1 cellular context compared by ENCODE assay signal in the genomic region with DNA sequence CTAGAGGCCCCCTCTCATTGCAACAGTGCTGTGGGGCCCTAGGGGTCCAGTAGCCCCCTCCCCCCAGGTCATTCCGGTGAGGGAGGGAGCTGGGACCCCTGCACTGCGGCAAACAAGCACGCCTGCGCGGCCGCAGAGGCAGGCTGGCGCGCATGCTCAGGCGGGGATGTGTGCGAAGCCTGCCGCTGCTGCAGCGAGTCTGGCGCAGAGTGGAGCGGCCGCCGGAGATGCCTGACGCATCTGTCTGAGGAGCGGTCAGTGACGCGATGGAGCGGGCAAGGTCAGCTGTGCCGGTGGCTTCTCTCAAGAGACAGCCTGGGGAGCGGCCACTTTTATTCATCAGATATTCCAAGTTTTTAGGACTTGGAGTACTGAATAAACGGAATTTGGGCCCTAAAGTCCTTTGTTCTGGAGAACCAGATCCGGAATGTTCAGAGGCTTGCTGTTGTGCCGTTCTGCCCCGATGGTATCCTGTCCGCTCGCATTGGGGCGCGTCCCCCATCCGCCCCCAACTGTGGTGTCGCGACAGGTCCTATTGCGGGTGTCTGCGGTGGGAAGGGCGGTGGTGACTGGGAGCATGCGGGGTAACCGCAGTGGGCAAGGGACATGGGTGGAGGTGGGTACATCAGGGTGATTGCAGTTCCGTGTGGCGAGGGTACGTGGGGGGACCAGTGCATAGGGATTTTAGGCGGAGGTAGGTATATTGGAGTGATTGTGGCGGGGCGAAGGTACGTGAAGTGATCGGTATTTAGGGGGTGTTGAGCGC.
TF ChIP-seq lines count a peak whose summit lies in the region.

TSS of gene SNRPN (plus strand) at position 205 of the 766 bp plus-strand sequence. CDS start 19,467 bp downstream, outside the sequence.
A gene with protein sequence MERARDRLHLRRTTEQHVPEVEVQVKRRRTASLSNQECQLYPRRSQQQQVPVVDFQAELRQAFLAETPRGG (plus strand): TSS at position 205 of the 766 bp plus-strand sequence. CDS start 62 bp downstream, at position 267.

TF ChIP-seq in HepG2, 621 proteins besides CTCF, POLR2A, EP300 and RAD21 (continued from another document and continues in another):
- TF ChIP-seq PAXIP1 (CRISPR knock-in tag; conservative IDR thresholded peaks at IDR 0.05) (no peak), PRPF4 (IDR thresholded peaks at IDR 0.05; ENCODE audit: low read depth, low read length, poor library complexity, severe bottlenecking) (no peak), MZF1 (CRISPR knock-in tag; IDR thresholded peaks at IDR 0.05; ENCODE audit: borderline replicate concordance) (no peak), ZNF605 (CRISPR knock-in tag; IDR thresholded peaks at IDR 0.05) (peak; percentile 32; the same call in 1 of the 2 replicates), MED1 (CRISPR knock-in tag; IDR thresholded peaks at IDR 0.05) (no peak), ZNF577 (CRISPR knock-in tag; IDR thresholded peaks at IDR 0.05; ENCODE audit: borderline replicate concordance, low read depth) (no peak), GTF3A (CRISPR knock-in tag; conservative IDR thresholded peaks at IDR 0.05) (no peak), ZNF597 (CRISPR knock-in tag; IDR thresholded peaks at IDR 0.05) (no peak), TBL1XR1 (IDR thresholded peaks at IDR 0.05; ENCODE audit: borderline replicate concordance, low read length, partially characterized antibody) (no peak), ZSCAN9 (CRISPR knock-in tag; IDR thresholded peaks at IDR 0.05; ENCODE audit: borderline replicate concordance) (no peak; the same call in 1 of the 2 replicates), ZNF333 (CRISPR knock-in tag; IDR thresholded peaks at IDR 0.05; ENCODE audit: borderline replicate concordance) (0 out of 2 replicates have a peak, but pooled peaks have one; percentile 38), MTA3 (CRISPR knock-in tag; IDR thresholded peaks at IDR 0.05) (no peak), HOXA7 (CRISPR knock-in tag; IDR thresholded peaks at IDR 0.05) (no peak), ZNF263 (CRISPR knock-in tag; IDR thresholded peaks at IDR 0.05) (no peak), SRY (CRISPR knock-in tag; IDR thresholded peaks at IDR 0.05) (no peak), TERF1 (CRISPR knock-in tag; IDR thresholded peaks at IDR 0.05) (no peak), JARID2 (CRISPR knock-in tag; IDR thresholded peaks at IDR 0.05; ENCODE audit: insufficient replicate concordance) (no peak), CSRNP2 (CRISPR knock-in tag; conservative IDR thresholded peaks at IDR 0.05; ENCODE audit: low read depth) (no peak), FOXC1 (CRISPR knock-in tag; IDR thresholded peaks at IDR 0.05; ENCODE audit: borderline replicate concordance) (no peak), ZNF644 (CRISPR knock-in tag; IDR thresholded peaks at IDR 0.05; ENCODE audit: low read depth) (no peak), KMT2A (CRISPR knock-in tag; IDR thresholded peaks at IDR 0.05) (peak; percentile 62; the same call in 1 of the 2 replicates), ZEB1 (IDR thresholded peaks at IDR 0.05; ENCODE audit: insufficient replicate concordance, low read depth) (no peak), GZF1 (CRISPR knock-in tag; IDR thresholded peaks at IDR 0.05) (no peak), AKAP8 (CRISPR knock-in tag; IDR thresholded peaks at IDR 0.05) (no peak)
- TF ChIP-seq, protein P1, sequence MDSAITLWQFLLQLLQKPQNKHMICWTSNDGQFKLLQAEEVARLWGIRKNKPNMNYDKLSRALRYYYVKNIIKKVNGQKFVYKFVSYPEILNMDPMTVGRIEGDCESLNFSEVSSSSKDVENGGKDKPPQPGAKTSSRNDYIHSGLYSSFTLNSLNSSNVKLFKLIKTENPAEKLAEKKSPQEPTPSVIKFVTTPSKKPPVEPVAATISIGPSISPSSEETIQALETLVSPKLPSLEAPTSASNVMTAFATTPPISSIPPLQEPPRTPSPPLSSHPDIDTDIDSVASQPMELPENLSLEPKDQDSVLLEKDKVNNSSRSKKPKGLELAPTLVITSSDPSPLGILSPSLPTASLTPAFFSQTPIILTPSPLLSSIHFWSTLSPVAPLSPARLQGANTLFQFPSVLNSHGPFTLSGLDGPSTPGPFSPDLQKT (CRISPR knock-in tag; IDR thresholded peaks at IDR 0.05; ENCODE audit: borderline replicate concordance): no peak
- TF ChIP-seq, protein P2, sequence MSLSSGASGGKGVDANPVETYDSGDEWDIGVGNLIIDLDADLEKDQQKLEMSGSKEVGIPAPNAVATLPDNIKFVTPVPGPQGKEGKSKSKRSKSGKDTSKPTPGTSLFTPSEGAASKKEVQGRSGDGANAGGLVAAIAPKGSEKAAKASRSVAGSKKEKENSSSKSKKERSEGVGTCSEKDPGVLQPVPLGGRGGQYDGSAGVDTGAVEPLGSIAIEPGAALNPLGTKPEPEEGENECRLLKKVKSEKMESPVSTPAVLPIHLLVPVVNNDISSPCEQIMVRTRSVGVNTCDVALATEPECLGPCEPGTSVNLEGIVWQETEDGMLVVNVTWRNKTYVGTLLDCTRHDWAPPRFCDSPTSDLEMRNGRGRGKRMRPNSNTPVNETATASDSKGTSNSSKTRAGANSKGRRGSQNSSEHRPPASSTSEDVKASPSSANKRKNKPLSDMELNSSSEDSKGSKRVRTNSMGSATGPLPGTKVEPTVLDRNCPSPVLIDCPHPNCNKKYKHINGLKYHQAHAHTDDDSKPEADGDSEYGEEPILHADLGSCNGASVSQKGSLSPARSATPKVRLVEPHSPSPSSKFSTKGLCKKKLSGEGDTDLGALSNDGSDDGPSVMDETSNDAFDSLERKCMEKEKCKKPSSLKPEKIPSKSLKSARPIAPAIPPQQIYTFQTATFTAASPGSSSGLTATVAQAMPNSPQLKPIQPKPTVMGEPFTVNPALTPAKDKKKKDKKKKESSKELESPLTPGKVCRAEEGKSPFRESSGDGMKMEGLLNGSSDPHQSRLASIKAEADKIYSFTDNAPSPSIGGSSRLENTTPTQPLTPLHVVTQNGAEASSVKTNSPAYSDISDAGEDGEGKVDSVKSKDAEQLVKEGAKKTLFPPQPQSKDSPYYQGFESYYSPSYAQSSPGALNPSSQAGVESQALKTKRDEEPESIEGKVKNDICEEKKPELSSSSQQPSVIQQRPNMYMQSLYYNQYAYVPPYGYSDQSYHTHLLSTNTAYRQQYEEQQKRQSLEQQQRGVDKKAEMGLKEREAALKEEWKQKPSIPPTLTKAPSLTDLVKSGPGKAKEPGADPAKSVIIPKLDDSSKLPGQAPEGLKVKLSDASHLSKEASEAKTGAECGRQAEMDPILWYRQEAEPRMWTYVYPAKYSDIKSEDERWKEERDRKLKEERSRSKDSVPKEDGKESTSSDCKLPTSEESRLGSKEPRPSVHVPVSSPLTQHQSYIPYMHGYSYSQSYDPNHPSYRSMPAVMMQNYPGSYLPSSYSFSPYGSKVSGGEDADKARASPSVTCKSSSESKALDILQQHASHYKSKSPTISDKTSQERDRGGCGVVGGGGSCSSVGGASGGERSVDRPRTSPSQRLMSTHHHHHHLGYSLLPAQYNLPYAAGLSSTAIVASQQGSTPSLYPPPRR (CRISPR knock-in tag; IDR thresholded peaks at IDR 0.05; ENCODE audit: borderline replicate concordance): no peak
- TF ChIP-seq, protein P3, sequence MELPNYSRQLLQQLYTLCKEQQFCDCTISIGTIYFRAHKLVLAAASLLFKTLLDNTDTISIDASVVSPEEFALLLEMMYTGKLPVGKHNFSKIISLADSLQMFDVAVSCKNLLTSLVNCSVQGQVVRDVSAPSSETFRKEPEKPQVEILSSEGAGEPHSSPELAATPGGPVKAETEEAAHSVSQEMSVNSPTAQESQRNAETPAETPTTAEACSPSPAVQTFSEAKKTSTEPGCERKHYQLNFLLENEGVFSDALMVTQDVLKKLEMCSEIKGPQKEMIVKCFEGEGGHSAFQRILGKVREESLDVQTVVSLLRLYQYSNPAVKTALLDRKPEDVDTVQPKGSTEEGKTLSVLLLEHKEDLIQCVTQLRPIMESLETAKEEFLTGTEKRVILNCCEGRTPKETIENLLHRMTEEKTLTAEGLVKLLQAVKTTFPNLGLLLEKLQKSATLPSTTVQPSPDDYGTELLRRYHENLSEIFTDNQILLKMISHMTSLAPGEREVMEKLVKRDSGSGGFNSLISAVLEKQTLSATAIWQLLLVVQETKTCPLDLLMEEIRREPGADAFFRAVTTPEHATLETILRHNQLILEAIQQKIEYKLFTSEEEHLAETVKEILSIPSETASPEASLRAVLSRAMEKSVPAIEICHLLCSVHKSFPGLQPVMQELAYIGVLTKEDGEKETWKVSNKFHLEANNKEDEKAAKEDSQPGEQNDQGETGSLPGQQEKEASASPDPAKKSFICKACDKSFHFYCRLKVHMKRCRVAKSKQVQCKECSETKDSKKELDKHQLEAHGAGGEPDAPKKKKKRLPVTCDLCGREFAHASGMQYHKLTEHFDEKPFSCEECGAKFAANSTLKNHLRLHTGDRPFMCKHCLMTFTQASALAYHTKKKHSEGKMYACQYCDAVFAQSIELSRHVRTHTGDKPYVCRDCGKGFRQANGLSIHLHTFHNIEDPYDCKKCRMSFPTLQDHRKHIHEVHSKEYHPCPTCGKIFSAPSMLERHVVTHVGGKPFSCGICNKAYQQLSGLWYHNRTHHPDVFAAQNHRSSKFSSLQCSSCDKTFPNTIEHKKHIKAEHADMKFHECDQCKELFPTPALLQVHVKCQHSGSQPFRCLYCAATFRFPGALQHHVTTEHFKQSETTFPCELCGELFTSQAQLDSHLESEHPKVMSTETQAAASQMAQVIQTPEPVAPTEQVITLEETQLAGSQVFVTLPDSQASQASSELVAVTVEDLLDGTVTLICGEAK (IDR thresholded peaks at IDR 0.05): no peak
- TF ChIP-seq, protein P3 (CRISPR knock-in tag; IDR thresholded peaks at IDR 0.05): no peak
